14 cellular contexts compared by ENCODE assay signal in genomic region chr15:55981596-55982249, GRCh38. TPM values are rescaled to one million over a fixed set of nuclear protein-coding genes. Genes with fewer than 3 reads are reported as not detected.
DNase-seq lines count a peak whose midpoint lies in the region; ATAC-seq lines count a peak whose summit lies in the region.
"Had no signal": no experiment of that assay in that cellular context is flagged by ENCODE, and none has a peak within 500 bp of the region (broad histone marks: within the 10 kb centered on the region; RNA-seq: fewer than 3 reads in every experiment).

No MANE protein-coding gene starts in this region.

- peaks cover 16% of the 10 kb centered on the region for H3K4me1 Mint-ChIP-seq in activated T-cell treated with anti-CD3 and anti-CD28 coated beads, Interleukin-2, amount 50 U/mL, for 72 hours (ENCODE audit: low read depth)
- H3K4me1 Mint-ChIP-seq in activated T-helper 17 cell treated with anti-CD3 and anti-CD28 coated beads, Interleukin-2, amount 50 U/mL, for 72 hours: peaks cover 15% of the 10 kb centered on the region
- H3K4me1 Mint-ChIP-seq in stimulated activated effector memory CD8-positive, alpha-beta T cell treated with anti-CD3 and anti-CD28 coated beads, Interleukin-12 subunit alpha, Interleukin-12 subunit beta, amount 100 ng/mL, for 72 hours: peaks cover 14% of the 10 kb centered on the region
- H3K4me1 Mint-ChIP-seq: GM23338 had no signal

- H3K27me3 Mint-ChIP-seq in activated T-cell treated with anti-CD3 and anti-CD28 coated beads, Interleukin-2, amount 50 U/mL, for 72 hours (ENCODE audit: low read depth): no peaks in the 10 kb centered on the region
- H3K27me3 Mint-ChIP-seq in activated T-helper 17 cell treated with anti-CD3 and anti-CD28 coated beads, Interleukin-2, amount 50 U/mL, for 72 hours: no peaks in the 10 kb centered on the region
- H3K27me3 Mint-ChIP-seq: CD4-positive, alpha-beta memory T cell had no signal

- peaks cover 1 to 6% of the 10 kb centered on the region in 2 donors for H3K36me3 Mint-ChIP-seq in activated T-cell treated with anti-CD3 and anti-CD28 coated beads, Interleukin-2, amount 50 U/mL, for 72 hours (ENCODE audit: insufficient read depth in 2 of 2)
- H3K36me3 Mint-ChIP-seq in activated T-helper 17 cell treated with anti-CD3 and anti-CD28 coated beads, Interleukin-2, amount 50 U/mL, for 72 hours (ENCODE audit: low read depth): peaks cover 16% of the 10 kb centered on the region
- H3K36me3 Mint-ChIP-seq in stimulated activated effector memory CD8-positive, alpha-beta T cell treated with anti-CD3 and anti-CD28 coated beads, Interleukin-12 subunit alpha, Interleukin-12 subunit beta, amount 100 ng/mL, for 72 hours: no peaks in the 10 kb centered on the region

- H3K27ac Mint-ChIP-seq in activated T-cell treated with anti-CD3 and anti-CD28 coated beads, Interleukin-2, amount 50 U/mL, for 72 hours: peak overlapping the region; percentile 17
- peak overlapping the region; percentile 71 for H3K27ac Mint-ChIP-seq in activated T-helper 17 cell treated with anti-CD3 and anti-CD28 coated beads, Interleukin-2, amount 50 U/mL, for 72 hours
- no peak overlapping the region for H3K27ac Mint-ChIP-seq in stimulated activated effector memory CD8-positive, alpha-beta T cell treated with anti-CD3 and anti-CD28 coated beads, Interleukin-12 subunit alpha, Interleukin-12 subunit beta, amount 100 ng/mL, for 72 hours
- H3K27ac Mint-ChIP-seq: CD4-positive, alpha-beta memory T cell; GM23338 had no signal

- no peak for DNase-seq in activated T-cell treated with anti-CD3 and anti-CD28 coated beads, Interleukin-2, amount 50 U/mL, for 72 hours
- no peak for DNase-seq in activated T-cell treated with anti-CD3 and anti-CD28 coated beads for 4 hours
- peak; percentile 5 for DNase-seq in NCI-H526 treated with DMSO at 0.1 percent for 48 hours (lab: John Stamatoyannopoulos, UW)
- no peak for DNase-seq in stimulated activated effector memory CD8-positive, alpha-beta T cell treated with anti-CD3 and anti-CD28 coated beads, Interleukin-12 subunit alpha, Interleukin-12 subunit beta, amount 100 ng/mL, for 72 hours (ENCODE audit: low spot score in 2 of 2)
- DNase-seq in HT-29 (ENCODE audit: low spot score): no peak
- DNase-seq: BE2C; CD4-positive, alpha-beta memory T cell; DMS79; H7 had no signal

- peak overlapping the region in 1 of 2 donors; percentile 21 for H3K4me3 Mint-ChIP-seq in activated T-cell treated with anti-CD3 and anti-CD28 coated beads, Interleukin-2, amount 50 U/mL, for 72 hours
- peak overlapping the region; percentile 51 for H3K4me3 Mint-ChIP-seq in activated T-helper 17 cell treated with anti-CD3 and anti-CD28 coated beads, Interleukin-2, amount 50 U/mL, for 72 hours
- H3K4me3 Mint-ChIP-seq in stimulated activated effector memory CD8-positive, alpha-beta T cell treated with anti-CD3 and anti-CD28 coated beads, Interleukin-12 subunit alpha, Interleukin-12 subunit beta, amount 100 ng/mL, for 72 hours: no peak overlapping the region
- H3K4me3 Mint-ChIP-seq: CD4-positive, alpha-beta memory T cell; GM23338 had no signal

- H3K9me3 Mint-ChIP-seq in activated T-cell treated with anti-CD3 and anti-CD28 coated beads, Interleukin-2, amount 50 U/mL, for 72 hours: no peaks in the 10 kb centered on the region
- H3K9me3 Mint-ChIP-seq in activated T-helper 17 cell treated with anti-CD3 and anti-CD28 coated beads, Interleukin-2, amount 50 U/mL, for 72 hours: no peaks in the 10 kb centered on the region
- H3K9me3 Mint-ChIP-seq in stimulated activated effector memory CD8-positive, alpha-beta T cell treated with anti-CD3 and anti-CD28 coated beads, Interleukin-12 subunit alpha, Interleukin-12 subunit beta, amount 100 ng/mL, for 72 hours: no peaks in the 10 kb centered on the region
- H3K9me3 Mint-ChIP-seq: GM23338 had no signal

- ATAC-seq in activated T-cell treated with anti-CD3 and anti-CD28 coated beads, Interleukin-2, amount 50 U/mL, for 72 hours (replicated peaks in 1 of 2): peak; percentile 76 to 90
- ATAC-seq in activated T-helper 17 cell treated with anti-CD3 and anti-CD28 coated beads, Interleukin-2, amount 50 U/mL, for 72 hours (replicated peaks): peak; percentile 99
- ATAC-seq in stimulated activated effector memory CD8-positive, alpha-beta T cell treated with anti-CD3 and anti-CD28 coated beads, Interleukin-12 subunit alpha, Interleukin-12 subunit beta, amount 100 ng/mL, for 72 hours: peak; percentile 97
- ATAC-seq in GM19328 (IDR thresholded peaks at IDR 0.05; ENCODE audit: unreplicated experiment): no peak
- ATAC-seq: A549, GM12878, GM23338 had no signal

RNA-seq across cellular contexts. Expression of gene NEDD4, which starts 11.7 kb away (rescaled TPM):
- total RNA-seq in activated T-cell treated with anti-CD3 and anti-CD28 coated beads, Interleukin-2, amount 50 U/mL, for 72 hours: 10 to 100 TPM; 21.3 to 32.2 TPM
- total RNA-seq in activated T-helper 17 cell treated with anti-CD3 and anti-CD28 coated beads, Interleukin-2, amount 50 U/mL, for 72 hours: 10 to 100 TPM; 10.2 to 18.4 TPM
- total RNA-seq in HT-29 (2014; rRNA removed; shearing (Covaris generic)): 5.7 and 6.2 TPM in 2 replicates
